In genomic region chr10:11512596-11512995, GRCh38 we compare ENCODE assay signal across 19 cellular contexts.
DNase-seq lines count a peak whose midpoint lies in the region; ATAC-seq, FAIRE-seq and TF ChIP-seq lines count a peak whose summit lies in the region.
"Had no signal": no experiment of that assay in that cellular context is flagged by ENCODE, and none has a peak within 500 bp of the region (broad histone marks: within the 10 kb centered on the region; RNA-seq: fewer than 3 reads in every experiment).

No MANE protein-coding gene starts in this region.

- H3K56ac ChIP-seq in H1 (replicated peaks; ENCODE audit: insufficient read length, low read depth, low read length): no peak overlapping the region

- no peak for TF ChIP-seq RAD21 in H1 (IDR thresholded peaks at IDR 0.05 in 1 of 2, conservative IDR thresholded peaks at IDR 0.05 in 1 of 2; ENCODE audit: low read depth in 2 of 2, low read length in 2 of 2)

- H2AFZ ChIP-seq in H1 (ENCODE audit: low read length): no peak overlapping the region

- H3K27me3 Mint-ChIP-seq in naive B cell: no peaks in the 10 kb centered on the region
- H3K27me3 Mint-ChIP-seq in CD8-positive, alpha-beta T cell (ENCODE audit: low read depth): no peaks in the 10 kb centered on the region
- H3K27me3 Mint-ChIP-seq: B cell had no signal

- no peak overlapping the region for H3K4me2 ChIP-seq in H1 (ENCODE audit: insufficient read depth in 1 of 2, low read depth in 2 of 2, low read length in 2 of 2)
- H3K4me2 ChIP-seq: BLaER1 treated with 17β-estradiol and CSF1 and Interleukin-3, amounts not matched to agents 10 nM and 100 nM had no signal

- H3K4ac ChIP-seq in H1 (replicated peaks; ENCODE audit: insufficient read length, low read depth, low read length): no peak overlapping the region

- no peaks in the 10 kb centered on the region for H3K9me3 ChIP-seq in H1 (ENCODE audit: insufficient read depth in 2 of 2, low read depth in 1 of 2, low read length in 1 of 2)
- no peaks in the 10 kb centered on the region for H3K9me3 ChIP-seq in CD8-positive, alpha-beta T cell (ENCODE audit: low read length)
- H3K9me3 ChIP-seq: BLaER1 treated with 17β-estradiol and CSF1 and Interleukin-3, amounts not matched to agents 10 nM and 100 nM; HAP-1 had no signal

- no peak overlapping the region for H3K14ac ChIP-seq in H1 (ENCODE audit: insufficient read length)

- peaks cover 42 to 46% (median 43%) of the 10 kb centered on the region in 3 donors for H3K4me1 Mint-ChIP-seq in naive B cell
- H3K4me1 Mint-ChIP-seq in CD8-positive, alpha-beta T cell (ENCODE audit: low read depth): peaks cover 4% of the 10 kb centered on the region

- DNase-seq in GM12891 (ENCODE audit: insufficient read length, low spot score): no peak
- DNase-seq in bronchial epithelial cell (ENCODE audit: low read depth): no peak
- no peak for DNase-seq in H1 (ENCODE audit: low read depth in 1 of 2, low spot score in 2 of 2)
- DNase-seq in naive B cell: no peak
- no peak for DNase-seq in islet precursor cell
- DNase-seq in CD8-positive, alpha-beta T cell: no peak
- DNase-seq in activated gamma-delta T cell (lab: John Stamatoyannopoulos, UW): no peak
- DNase-seq in retina: no peak
- DNase-seq: 8988T; CD8-positive, alpha-beta memory T cell; COR-L47; DMS 273 treated with DMSO at 0.1 percent for 48 hours; DMS53; DND-41; EL had no signal

- peaks cover 6 to 15% of the 10 kb centered on the region in 2 donors for H3K36me3 Mint-ChIP-seq in naive B cell
- peaks cover 5% of the 10 kb centered on the region for H3K36me3 Mint-ChIP-seq in CD8-positive, alpha-beta T cell
- H3K36me3 Mint-ChIP-seq: CD8-positive, alpha-beta memory T cell had no signal

- TF ChIP-seq CTCF in bronchial epithelial cell (IDR thresholded peaks at IDR 0.05; ENCODE audit: insufficient read depth, low read length, severe bottlenecking): no peak
- no peak for TF ChIP-seq CTCF in H1 (IDR thresholded peaks at IDR 0.05; ENCODE audit: control extremely low read depth in 1 of 3, insufficient read depth in 1 of 3, low read depth in 1 of 3, low read length in 3 of 3)
- TF ChIP-seq CTCF in CD8-positive, alpha-beta T cell (IDR thresholded peaks at IDR 0.05): no peak

- H2BK20ac ChIP-seq in H1 (ENCODE audit: low read length): no peak overlapping the region

- no peak overlapping the region for H4K91ac ChIP-seq in H1 (replicated peaks; ENCODE audit: insufficient read length, low read length)

- intact Hi-C loops in CD8-positive, alpha-beta T cell (cut with DNase I, micrococcal nuclease): no loop called here

- no peaks in the 10 kb centered on the region; the same call in 1 of the 2 replicates for H3K79me1 ChIP-seq in H1 (ENCODE audit: low read depth, low read length)

- CTCF ChIA-PET in H1 (lab: Charles Lee; ENCODE audit: partially characterized antibody): interaction anchor here (1.2 to 1.6 kb wide), 3 partner anchors 212 to 245 kb away, joined by 3 to 8 read pairs (median 3); no protein-coding TSS in a partner anchor
- CTCF ChIA-PET in CD8-positive, alpha-beta T cell (lab: Charles Lee): interaction anchor here (1.7 to 3.9 kb wide), 2 partner anchors 212 to 213 kb away, joined by 4 to 63 read pairs; no protein-coding TSS in a partner anchor

- no peak overlapping the region for H2BK12ac ChIP-seq in H1 (ENCODE audit: low read depth, low read length)

- H2BK5ac ChIP-seq in H1 (ENCODE audit: low read depth, low read length): no peak overlapping the region

- no peaks in the 10 kb centered on the region for H3K36me3 ChIP-seq in bronchial epithelial cell (ENCODE audit: control insufficient read depth, insufficient read depth, low read length)
- H3K36me3 ChIP-seq in H1 (ENCODE audit: control insufficient read depth in 2 of 4, insufficient read depth in 4 of 4, low read length in 3 of 4): peaks cover 0 to 6% (median 0%) of the 10 kb centered on the region in 4 experiments; a peak in 1 of 8 replicates
- no peaks in the 10 kb centered on the region for H3K36me3 ChIP-seq in CD8-positive, alpha-beta T cell (ENCODE audit: insufficient read depth, low read length)
- H3K36me3 ChIP-seq: HAP-1 had no signal

- no peak overlapping the region for H3K23ac ChIP-seq in H1 (ENCODE audit: insufficient read length)

- H3K79me2 ChIP-seq in H1 (ENCODE audit: control insufficient read depth in 1 of 2, insufficient read depth in 2 of 2, low read length in 2 of 2): peaks cover 0 to 8% of the 10 kb centered on the region in 2 experiments; a peak in 1 of 4 replicates

- H3K27me3 ChIP-seq in bronchial epithelial cell (ENCODE audit: control insufficient read depth, insufficient read depth, low read length) (no peaks in the 10 kb centered on the region), H1 (replicated peaks in 1 of 4; ENCODE audit: control insufficient read depth in 3 of 4, extremely low read depth in 1 of 4, insufficient read depth in 3 of 4, low read length in 3 of 4) (no peaks in the 10 kb centered on the region)
- H3K27me3 ChIP-seq in CD8-positive, alpha-beta T cell (ENCODE audit: insufficient read depth, low read length): no peaks in the 10 kb centered on the region
- H3K27me3 ChIP-seq: BLaER1 treated with 17β-estradiol and CSF1 and Interleukin-3, amounts not matched to agents 10 nM and 100 nM had no signal

- H3K27ac Mint-ChIP-seq in naive B cell: peak overlapping the region in 4 of 6 donors; percentile 6 to 49 (median 32)
- H3K27ac Mint-ChIP-seq in CD8-positive, alpha-beta T cell: no peak overlapping the region
- H3K27ac Mint-ChIP-seq: CD8-positive, alpha-beta memory T cell had no signal

- ATAC-seq in naive B cell (ENCODE audit: low read depth in 2 of 2): no peak
- ATAC-seq in CD8-positive, alpha-beta T cell: no peak

- H2AK5ac ChIP-seq in H1 (ENCODE audit: low read depth, low read length): no peak overlapping the region

- TF ChIP-seq POLR2A in GM12891 (IDR thresholded peaks at IDR 0.05; ENCODE audit: low read depth, low read length): no peak
- no peak for TF ChIP-seq POLR2A in H1 (IDR thresholded peaks at IDR 0.05; ENCODE audit: control extremely low read depth in 1 of 2, low read depth in 2 of 2, low read length in 2 of 2)

- no peak overlapping the region for H2BK15ac ChIP-seq in H1 (ENCODE audit: low read length)

- no peak overlapping the region for H3K27ac ChIP-seq in H1 (ENCODE audit: low read depth, low read length)
- H3K27ac ChIP-seq in CD8-positive, alpha-beta T cell (ENCODE audit: low read depth, low read length): no peak overlapping the region
- H3K27ac ChIP-seq: BLaER1 treated with 17β-estradiol and CSF1 and Interleukin-3, amounts not matched to agents 10 nM and 100 nM had no signal

- no peaks in the 10 kb centered on the region for H3K9me3 Mint-ChIP-seq in naive B cell
- no peaks in the 10 kb centered on the region for H3K9me3 Mint-ChIP-seq in CD8-positive, alpha-beta T cell
- H3K9me3 Mint-ChIP-seq: CD8-positive, alpha-beta memory T cell had no signal

- no peak overlapping the region for H2BK120ac ChIP-seq in H1 (replicated peaks; ENCODE audit: low read depth, low read length)

- no peak overlapping the region for H4K8ac ChIP-seq in H1 (ENCODE audit: extremely low read depth, insufficient read depth, low read length)

- 88% methylated on average over 3 of the region's 3 CpGs; no CpG with 5 or more reads in 1 of the 2 experiments for WGBS in H1 (ENCODE audit: extremely low coverage in 1 of 2, insufficient coverage in 1 of 2, insufficient read length in 1 of 2, insufficient replicate concordance in 2 of 2, low coverage in 1 of 2, low lambda C conversion rate in 2 of 2, missing lambda C conversion rate in 1 of 2), 2 experiments

- H3K23me2 ChIP-seq in H1 (ENCODE audit: low read depth, low read length): no peaks in the 10 kb centered on the region; the same call in 1 of the 2 replicates

- POLR2A ChIA-PET in H1 (lab: Charles Lee; ENCODE audit: partially characterized antibody): no interaction called here
- POLR2A ChIA-PET in CD8-positive, alpha-beta T cell (lab: Charles Lee): no interaction called here

- no peaks in the 10 kb centered on the region for H4K20me1 ChIP-seq in H1 (replicated peaks in 1 of 2; ENCODE audit: control insufficient read depth in 1 of 2, insufficient read depth in 2 of 2, low read length in 2 of 2)

- FAIRE-seq in GM12891 (lab: Jason Lieb, UNC) (peak; percentile 85), bronchial epithelial cell (lab: Jason Lieb, UNC) (peak; percentile 28), H1 (lab: Jason Lieb, UNC) (peak; percentile 24)
- FAIRE-seq: G401.6 had no signal

- H3K9ac ChIP-seq in H1 (replicated peaks in 1 of 4; ENCODE audit: extremely low read depth in 1 of 4, low read depth in 3 of 4, low read length in 3 of 4): no peak overlapping the region
- H3K9ac ChIP-seq: BLaER1 treated with 17β-estradiol and CSF1 and Interleukin-3, amounts not matched to agents 10 nM and 100 nM had no signal

- TF ChIP-seq EP300 in H1 (IDR thresholded peaks at IDR 0.05; ENCODE audit: borderline replicate concordance in 1 of 2, low read depth in 2 of 2, low read length in 2 of 2): no peak

- peaks cover 0 to 8% (median 0%) of the 10 kb centered on the region in 4 experiments; a peak in 1 of 7 replicates for H3K4me1 ChIP-seq in H1 (replicated peaks in 1 of 4; ENCODE audit: control insufficient read depth in 3 of 4, insufficient read depth in 4 of 4, low read length in 3 of 4)
- peaks cover 6% of the 10 kb centered on the region for H3K4me1 ChIP-seq in CD8-positive, alpha-beta T cell (ENCODE audit: insufficient read depth, low read length)
- H3K4me1 ChIP-seq: HAP-1 had no signal

- H3K4me3 ChIP-seq in bronchial epithelial cell (ENCODE audit: low read depth, low read length) (no peak overlapping the region), H1 (ENCODE audit: extremely low read depth in 1 of 4, insufficient read depth in 2 of 4, low read depth in 3 of 4, low read length in 4 of 4) (no peak overlapping the region)
- no peak overlapping the region for H3K4me3 ChIP-seq in CD8-positive, alpha-beta T cell (ENCODE audit: low read depth, low read length)
- H3K4me3 ChIP-seq: BLaER1 treated with 17β-estradiol and CSF1 and Interleukin-3, amounts not matched to agents 10 nM and 100 nM; HAP-1 had no signal

- no peak overlapping the region for H3K4me3 Mint-ChIP-seq in naive B cell
- no peak overlapping the region for H3K4me3 Mint-ChIP-seq in CD8-positive, alpha-beta T cell
- H3K4me3 Mint-ChIP-seq: B cell; CD8-positive, alpha-beta memory T cell had no signal

- H4K5ac ChIP-seq in H1 (ENCODE audit: insufficient read length, low read depth, low read length): no peak overlapping the region

- H3K18ac ChIP-seq in H1 (ENCODE audit: extremely low read depth, low read length): no peak overlapping the region

TF ChIP-seq in GM12891, 5 proteins besides CTCF, POLR2A, EP300 and RAD21 (continues in another document):
- no peak for TF ChIP-seq POU2F2 (IDR thresholded peaks at IDR 0.05; ENCODE audit: low read depth, low read length)
- no peak for TF ChIP-seq PAX5 (IDR thresholded peaks at IDR 0.05; ENCODE audit: insufficient read depth, low read length, severe bottlenecking)
- no peak for TF ChIP-seq POLR2AphosphoS5 (IDR thresholded peaks at IDR 0.05; ENCODE audit: low read depth, low read length)
- no peak for TF ChIP-seq SPI1 (IDR thresholded peaks at IDR 0.05; ENCODE audit: low read depth, low read length)

TF ChIP-seq in H1, 55 proteins besides CTCF, POLR2A, EP300 and RAD21 (continues in another document):
- TF ChIP-seq TAF1 (IDR thresholded peaks at IDR 0.05; ENCODE audit: low read depth, low read length) (no peak), BCL11A (IDR thresholded peaks at IDR 0.05; ENCODE audit: low read depth in 2 of 2, low read length in 2 of 2) (no peak), POU5F1 (IDR thresholded peaks at IDR 0.05; ENCODE audit: low read depth, low read length) (no peak), SRF (IDR thresholded peaks at IDR 0.05; ENCODE audit: low read depth, low read length) (no peak)
